ENCODE assay signal across 7 cellular contexts in genomic region chr15:64894395-64895056, GRCh38. TPM values are rescaled to one million over a fixed set of nuclear protein-coding genes. Genes with fewer than 3 reads are reported as not detected.
DNase-seq lines count a peak whose midpoint lies in the region; ATAC-seq and TF ChIP-seq lines count a peak whose summit lies in the region.

No MANE protein-coding gene starts in this region.

- TF ChIP-seq EP300 in SK-N-SH (IDR thresholded peaks at IDR 0.05; ENCODE audit: borderline replicate concordance in 1 of 2, low read depth in 1 of 2, low read length in 1 of 2) = no peak

- H3K9ac ChIP-seq in HUES64 (ENCODE audit: low read depth, low read length) = peak overlapping the region; percentile 50; the same call in 1 of the 2 replicates
- no peak overlapping the region for H3K9ac ChIP-seq in SK-N-SH

- no peaks in the 10 kb centered on the region for H3F3A ChIP-seq in SK-N-SH (replicated peaks; ENCODE audit: insufficient read depth)

- H3K4me2 ChIP-seq in SK-N-SH = no peak overlapping the region

- no peaks in the 10 kb centered on the region for H3K9me3 ChIP-seq in HUES64 (ENCODE audit: insufficient read depth, low read depth, low read length)
- no peaks in the 10 kb centered on the region for H3K9me3 ChIP-seq in SK-N-SH

- H3K27me3 ChIP-seq in HUES64 (ENCODE audit: insufficient read depth, low read length) (no peaks in the 10 kb centered on the region), foreskin keratinocyte (no peaks in the 10 kb centered on the region), SK-N-SH (ENCODE audit: insufficient read depth) (no peaks in the 10 kb centered on the region)

- no peak for TF ChIP-seq RAD21 in SK-N-SH (IDR thresholded peaks at IDR 0.05; ENCODE audit: low read length)

- peak; percentile 70 for DNase-seq in activated T-cell treated with anti-CD3 and anti-CD28 coated beads for 1 hour (ENCODE audit: low read depth)
- DNase-seq in foreskin keratinocyte = no peak
- no peak for DNase-seq in sciatic nerve (ENCODE audit: low spot score)
- DNase-seq in SK-N-SH = no peak
- DNase-seq in NCI-H524 (lab: John Stamatoyannopoulos, UW) = no peak

- H4K20me1 ChIP-seq in SK-N-SH (ENCODE audit: insufficient read depth) = no peaks in the 10 kb centered on the region

- H3K4me3 ChIP-seq in HUES64 (ENCODE audit: low read length) (peak overlapping the region; percentile 61), SK-N-SH (ENCODE audit: low read depth in 2 of 2, low read length in 1 of 2) (no peak overlapping the region)

- H3K27ac ChIP-seq in HUES64 (ENCODE audit: low read depth, low read length) (peak overlapping the region; percentile 81; the same call in 1 of the 2 replicates), foreskin keratinocyte (peak overlapping the region; percentile 78), SK-N-SH (ENCODE audit: low read depth in 2 of 2, low read length in 1 of 2) (no peak overlapping the region)

- WGBS in HUES64 = 21% methylated on average over 20 of the region's 20 CpGs
- WGBS in SK-N-SH (ENCODE audit: low lambda C conversion rate) = 98% methylated on average over 16 of the region's 20 CpGs

- CTCF ChIA-PET in SK-N-SH (lab: Yijun Ruan, JAX) = no interaction called here

- H3K9me2 ChIP-seq in SK-N-SH = no peaks in the 10 kb centered on the region

- ATAC-seq in GM19438 (IDR thresholded peaks at IDR 0.05; ENCODE audit: low read depth, unreplicated experiment) = peak; percentile 37
- peak; percentile 5 for ATAC-seq in foreskin keratinocyte
- ATAC-seq in sciatic nerve = peak; percentile 5

- no peak overlapping the region; the same call in 1 of the 2 replicates for H2AFZ ChIP-seq in SK-N-SH (ENCODE audit: low read depth)

- intact Hi-C loops in sciatic nerve (cut with DNase I) = no loop called here

- TF ChIP-seq CTCF in foreskin keratinocyte (conservative IDR thresholded peaks at IDR 0.05) = no peak
- TF ChIP-seq CTCF in SK-N-SH (IDR thresholded peaks at IDR 0.05) = no peak

- H3K4me1 ChIP-seq in HUES64 (ENCODE audit: insufficient read depth, low read length) = peaks cover 20% of the 10 kb centered on the region
- peaks cover 25% of the 10 kb centered on the region for H3K4me1 ChIP-seq in foreskin keratinocyte
- peaks cover 6 to 31% of the 10 kb centered on the region in 2 experiments; a peak in 3 of 4 replicates for H3K4me1 ChIP-seq in SK-N-SH (ENCODE audit: control insufficient read depth in 1 of 2, insufficient read depth in 2 of 2, low read depth in 1 of 2, low read length in 1 of 2)

- no peaks in the 10 kb centered on the region for H3K79me2 ChIP-seq in SK-N-SH (ENCODE audit: insufficient read depth)

- H3K36me3 ChIP-seq in HUES64 (ENCODE audit: insufficient read depth, low read length) (no peaks in the 10 kb centered on the region), SK-N-SH (replicated peaks in 1 of 2; ENCODE audit: control insufficient read depth in 1 of 2, insufficient read depth in 2 of 2, low read length in 1 of 2) (peaks cover 0 to 3% of the 10 kb centered on the region in 2 experiments)

- POLR2A ChIA-PET in SK-N-SH (lab: Yijun Ruan, JAX) = no interaction called here

TF ChIP-seq in SK-N-SH, 30 proteins besides CTCF, POLR2A, EP300 and RAD21:
- TF ChIP-seq RCOR1 (IDR thresholded peaks at IDR 0.05; ENCODE audit: low read length) (no peak), FOXM1 (IDR thresholded peaks at IDR 0.05; ENCODE audit: low read depth) (no peak), JUND (IDR thresholded peaks at IDR 0.05) (no peak)

RNA-seq across cellular contexts. Expression of gene ANKDD1A, which starts 17.2 kb away (rescaled TPM):
- polyA plus RNA-seq in HUES64 (2013, experiment 1 of 2) = 2.5 TPM
- polyA plus RNA-seq in HUES64 (2013, experiment 2 of 2) = 2.7 TPM
- 2.9 and 5.1 TPM in 2 replicates for total RNA-seq in foreskin keratinocyte
- polyA plus RNA-seq in foreskin keratinocyte = 2.0 and 3.1 TPM in 2 replicates
- 25.5 TPM for total RNA-seq in sciatic nerve
- 7.2 and 8.6 TPM in 2 replicates for polyA plus RNA-seq in SK-N-SH (2012; rRNA removed)
- polyA plus RNA-seq in SK-N-SH (2012; cell fraction: cytosol; rRNA removed) = 3.2 and 4.5 TPM in 2 replicates
- 23.7 and 25.9 TPM in 2 replicates for polyA plus RNA-seq in SK-N-SH (2012; cell fraction: nucleus; rRNA removed)

RNA-seq across cellular contexts. Expression of gene PLEKHO2, which starts 52.8 kb away (rescaled TPM):
- polyA plus RNA-seq in HUES64 (2013, experiment 1 of 2) = 13.6 TPM
- 13.0 TPM for polyA plus RNA-seq in HUES64 (2013, experiment 2 of 2)
- total RNA-seq in foreskin keratinocyte (16.6 and 21.9 TPM in 2 replicates), sciatic nerve (62.9 TPM)
- polyA plus RNA-seq in foreskin keratinocyte (11.3 and 14.2 TPM in 2 replicates), SK-N-SH (2012; rRNA removed) (6.8 and 7.8 TPM in 2 replicates)
- 3.5 and 4.5 TPM in 2 replicates for polyA plus RNA-seq in SK-N-SH (2012; cell fraction: cytosol; rRNA removed)
- 24.8 and 26.8 TPM in 2 replicates for polyA plus RNA-seq in SK-N-SH (2012; cell fraction: nucleus; rRNA removed)

Comparison
In these comparisons a context has a peak if more than half of its experiments do, and no peak if none do; other contexts are left out.
1. H3K27ac ChIP-seq: peak in HUES64 (single experiment) and foreskin keratinocyte (single experiment); none in SK-N-SH (0 of 2).
2. Peak in every context shown above with its lines, with median percentiles within 50 percentile points of each other: ATAC-seq.